In genomic region chr3:160331127-160331937, GRCh38 we compare ENCODE assay signal across 11 cellular contexts.
A peak's percentile ranks its signal among the peaks of the same experiment; 100 is the strongest.
DNase-seq lines count a peak whose midpoint lies in the region; ATAC-seq, FAIRE-seq and TF ChIP-seq lines count a peak whose summit lies in the region.
"Had no signal": no experiment of that assay in that cellular context is flagged by ENCODE, and none has a peak within 500 bp of the region (broad histone marks: within the 10 kb centered on the region; RNA-seq: fewer than 3 reads in every experiment).

No MANE protein-coding gene starts in this region.

- H3K27ac Mint-ChIP-seq in immature natural killer cell = no peak overlapping the region

- no peak overlapping the region for H3K4me3 ChIP-seq in skeletal muscle cell (ENCODE audit: low read depth, low read length)
- H3K4me3 ChIP-seq: esophagus squamous epithelium had no signal

- no peak for DNase-seq in GM12891 (ENCODE audit: insufficient read length, low spot score)
- DNase-seq in RCC 7860 (ENCODE audit: low spot score) = peak; percentile 70
- DNase-seq in fibroblast of gingiva (ENCODE audit: low read depth) = peak; percentile 76
- DNase-seq in skeletal muscle cell (ENCODE audit: low read depth) = peak; percentile 88
- no peak for DNase-seq in C1 segment of cervical spinal cord (lab: John Stamatoyannopoulos, UW)
- DNase-seq in Right ventricle myocardium inferior (ENCODE audit: missing footprints) = no peak
- no peak for DNase-seq in immature natural killer cell
- no peak for DNase-seq in NCI-H2107 (lab: John Stamatoyannopoulos, UW)
- DNase-seq: activated CD4-positive, CD25-positive, alpha-beta regulatory T cell; activated naive CD4-positive, alpha-beta T cell; esophagus squamous epithelium had no signal

- peaks cover 0 to 3% (median 0%) of the 10 kb centered on the region in 3 donors for H3K27me3 Mint-ChIP-seq in immature natural killer cell (ENCODE audit: low read depth in 3 of 3)

- peaks cover 3 to 5% (median 4%) of the 10 kb centered on the region in 3 donors for H3K36me3 Mint-ChIP-seq in immature natural killer cell

- peak; percentile 35 for FAIRE-seq in GM12891 (lab: Jason Lieb, UNC)
- FAIRE-seq in RCC 7860 (lab: Jason Lieb, UNC) = peak; percentile 90

- no peaks in the 10 kb centered on the region for H3K9me3 Mint-ChIP-seq in immature natural killer cell

- TF ChIP-seq POLR2A in GM12891 (IDR thresholded peaks at IDR 0.05; ENCODE audit: low read depth, low read length) = no peak

- H3K4me3 Mint-ChIP-seq in immature natural killer cell = no peak overlapping the region

- H3K4me1 Mint-ChIP-seq in immature natural killer cell = no peaks in the 10 kb centered on the region

- ATAC-seq in Right ventricle myocardium inferior = no peak

- intact Hi-C loops in Right ventricle myocardium inferior (cut with DNase I) = no loop called here

TF ChIP-seq in GM12891, 5 proteins besides CTCF, POLR2A, EP300 and RAD21:
- TF ChIP-seq PAX5 (IDR thresholded peaks at IDR 0.05; ENCODE audit: insufficient read depth, low read length, severe bottlenecking) (no peak), POU2F2 (IDR thresholded peaks at IDR 0.05; ENCODE audit: low read depth, low read length) (no peak), POLR2AphosphoS5 (IDR thresholded peaks at IDR 0.05; ENCODE audit: low read depth, low read length) (no peak), TAF1 (IDR thresholded peaks at IDR 0.05; ENCODE audit: low read depth, low read length) (no peak), SPI1 (IDR thresholded peaks at IDR 0.05; ENCODE audit: low read depth, low read length) (no peak)

Comparison
In these comparisons a context has a peak if more than half of its experiments do, and no peak if none do; other contexts are left out.
1. DNase-seq: peak in RCC 7860 (single experiment), fibroblast of gingiva (single experiment) and skeletal muscle cell (single experiment); none in GM12891 (single experiment), C1 segment of cervical spinal cord (0 of 14), Right ventricle myocardium inferior (single experiment), immature natural killer cell (0 of 3) and NCI-H2107 (single experiment).